In genomic region chr15:25785643-25786029, GRCh38 we compare ENCODE assay signal across 14 cellular contexts.
DNase-seq lines count a peak whose midpoint lies in the region; ATAC-seq, FAIRE-seq and TF ChIP-seq lines count a peak whose summit lies in the region.
"Had no signal": no experiment of that assay in that cellular context is flagged by ENCODE, and none has a peak within 500 bp of the region (broad histone marks: within the 10 kb centered on the region; RNA-seq: fewer than 3 reads in every experiment).

No MANE protein-coding gene starts in this region.

- TF ChIP-seq RAD21 in K562 (CRISPR knock-in tag; conservative IDR thresholded peaks at IDR 0.05 in 1 of 2, IDR thresholded peaks at IDR 0.05 in 1 of 2): no peak

- FAIRE-seq in K562 (lab: Jason Lieb, UNC): no peak
- FAIRE-seq: TTC549 had no signal

- H3K4me1 ChIP-seq in K562 (replicated peaks in 1 of 2; ENCODE audit: control insufficient read depth in 2 of 2, insufficient read depth in 2 of 2, low read length in 2 of 2): peaks cover 8 to 11% of the 10 kb centered on the region in 2 experiments; a peak in 3 of 5 replicates

- no peak overlapping the region for H3K27ac ChIP-seq in K562 (ENCODE audit: extremely low read depth, low read depth, low read length)
- H3K27ac ChIP-seq: SK-N-MC had no signal

- H3K9me3 ChIP-seq in K562 (replicated peaks; ENCODE audit: control insufficient read depth, insufficient read depth, low read depth, low read length): no peaks in the 10 kb centered on the region

- ATAC-seq in K562: peak; percentile 51; the same call in 1 of the 3 replicates
- no peak for ATAC-seq in naive thymus-derived CD8-positive, alpha-beta T cell
- no peak for ATAC-seq in HG02885 (IDR thresholded peaks at IDR 0.05; ENCODE audit: poor library complexity, unreplicated experiment)
- ATAC-seq in GM21529 (IDR thresholded peaks at IDR 0.05; ENCODE audit: unreplicated experiment): no peak
- no peak for ATAC-seq in HG02623 (IDR thresholded peaks at IDR 0.05; ENCODE audit: unreplicated experiment)
- ATAC-seq: sciatic nerve had no signal

- H3K79me2 ChIP-seq in K562 (ENCODE audit: control insufficient read depth, insufficient read depth, low read length): no peaks in the 10 kb centered on the region

- H3K4me2 ChIP-seq in K562 (ENCODE audit: insufficient read depth, low read length): no peak overlapping the region

- no peaks in the 10 kb centered on the region for H3K9me1 ChIP-seq in K562 (ENCODE audit: control insufficient read depth, insufficient read depth, low read length)

- H3K4me3 ChIP-seq in AG10803 (ENCODE audit: low read length) (peak overlapping the region; percentile 19), K562 (no peak overlapping the region)
- H3K4me3 ChIP-seq: SK-N-MC had no signal

- peak overlapping the region in 8 of 10 donors; percentile 7 to 79 (median 56) for H3K27ac Mint-ChIP-seq in naive thymus-derived CD8-positive, alpha-beta T cell

- no peaks in the 10 kb centered on the region for H4K20me1 ChIP-seq in K562 (replicated peaks; ENCODE audit: control insufficient read depth, insufficient read depth, low read length)

- POLR2A ChIA-PET in K562 (lab: Yijun Ruan, JAX): no interaction called here
- POLR2A ChIA-PET in naive thymus-derived CD8-positive, alpha-beta T cell (lab: Charles Lee): no interaction called here

- no peaks in the 10 kb centered on the region for H3K9me3 Mint-ChIP-seq in naive thymus-derived CD8-positive, alpha-beta T cell

- CTCF ChIA-PET in K562 (lab: Yijun Ruan, JAX; ENCODE audit: low intra/inter-chr PET ratio): no interaction called here

- intact Hi-C loops in K562 (cut with micrococcal nuclease): no loop called here

- TF ChIP-seq CTCF in AG10803 (conservative IDR thresholded peaks at IDR 0.05; ENCODE audit: low read length) (peak; percentile 23), K562 (IDR thresholded peaks at IDR 0.05 in 2 of 3, conservative IDR thresholded peaks at IDR 0.05 in 1 of 3; ENCODE audit: insufficient read depth in 2 of 3, low read depth in 1 of 3, low read length in 3 of 3) (no peak)

- no peaks in the 10 kb centered on the region for H3K27me3 Mint-ChIP-seq in naive thymus-derived CD8-positive, alpha-beta T cell

- no TSS peak for BruUV-seq in K562 (replicated peaks; lab: Mats Ljungman, UMichigan)

- WGBS in K562 (ENCODE audit: insufficient coverage, low coverage, missing lambda C conversion rate): 20% methylated on average over 8 of the region's 9 CpGs

- no peak overlapping the region for H3K9ac ChIP-seq in K562 (ENCODE audit: insufficient read depth in 1 of 2, low read depth in 2 of 2, low read length in 2 of 2)

- no peak for TF ChIP-seq EP300 in K562 (IDR thresholded peaks at IDR 0.05; ENCODE audit: low read length)

- H2AFZ ChIP-seq in K562 (ENCODE audit: low read depth, low read length): peak overlapping the region; percentile 18; the same call in 1 of the 2 replicates

- H3K4me3 Mint-ChIP-seq in naive thymus-derived CD8-positive, alpha-beta T cell: no peak overlapping the region

- DNase-seq in AG10803 (ENCODE audit: low read depth): no peak
- DNase-seq in CMK (ENCODE audit: low read depth): peak; percentile 8
- DNase-seq in K562 (ENCODE audit: extremely low read depth in 1 of 4, low spot score in 3 of 4): no peak
- no peak for DNase-seq in naive thymus-derived CD8-positive, alpha-beta T cell
- no peak for DNase-seq in stimulated activated CD4-positive, alpha-beta T cell treated with anti-CD3 and anti-CD28 coated beads, Interleukin-2, amount 100 ng/mL, for 24 hours
- DNase-seq: activated CD8-positive, alpha-beta memory T cell treated with anti-CD3 and anti-CD28 coated beads for 24 hours; activated effector memory CD4-positive, alpha-beta T cell treated with Interleukin-2 at 50 U/mL for 16 hours; NCI-H69 had no signal

- H3K36me3 ChIP-seq in K562 (ENCODE audit: control insufficient read depth, insufficient read depth, low read length): no peaks in the 10 kb centered on the region

- peaks cover 0 to 6% (median 0%) of the 10 kb centered on the region in 3 donors for H3K36me3 Mint-ChIP-seq in naive thymus-derived CD8-positive, alpha-beta T cell

- no peak for TF ChIP-seq POLR2A in K562 (conservative IDR thresholded peaks at IDR 0.05)

- H3K27me3 ChIP-seq in K562 (ENCODE audit: control insufficient read depth in 2 of 2, insufficient read depth in 2 of 2, low read length in 2 of 2): peaks cover 0 to 8% of the 10 kb centered on the region in 2 experiments; a peak in 2 of 5 replicates

- in situ Hi-C loops in K562 (cut with MboI): no loop called here

- H3K4me1 Mint-ChIP-seq in naive thymus-derived CD8-positive, alpha-beta T cell: peaks cover 26 to 58% (median 49%) of the 10 kb centered on the region in 4 donors

TF ChIP-seq in K562, 482 proteins besides CTCF, POLR2A, EP300 and RAD21:
- no peak for TF ChIP-seq ZNF766 (CRISPR knock-in tag; conservative IDR thresholded peaks at IDR 0.05)
- TF ChIP-seq ZNF212 (CRISPR knock-in tag; IDR thresholded peaks at IDR 0.05): no peak
- TF ChIP-seq ETV6 (IDR thresholded peaks at IDR 0.05; ENCODE audit: borderline replicate concordance in 1 of 2, low read depth in 2 of 2, low read length in 1 of 2): no peak
- no peak for TF ChIP-seq ETV6 (CRISPR knock-in tag; IDR thresholded peaks at IDR 0.05; ENCODE audit: borderline replicate concordance)
- no peak for TF ChIP-seq BDP1 (IDR thresholded peaks at IDR 0.05; ENCODE audit: insufficient read depth, insufficient read length)
- TF ChIP-seq L3MBTL2 (IDR thresholded peaks at IDR 0.05): no peak
- TF ChIP-seq CLOCK (CRISPR knock-in tag; IDR thresholded peaks at IDR 0.05; ENCODE audit: borderline replicate concordance): no peak
- no peak for TF ChIP-seq KLF16 (IDR thresholded peaks at IDR 0.05)
- TF ChIP-seq BACH1 (tag; IDR thresholded peaks at IDR 0.05): no peak
- TF ChIP-seq ZNF395 (CRISPR knock-in tag; IDR thresholded peaks at IDR 0.05): no peak
- no peak for TF ChIP-seq FOXP4 (CRISPR knock-in tag; IDR thresholded peaks at IDR 0.05; ENCODE audit: borderline replicate concordance)
- no peak for TF ChIP-seq PCBP1 (IDR thresholded peaks at IDR 0.05; ENCODE audit: low read depth, low read length, poor library complexity, severe bottlenecking)
- no peak for TF ChIP-seq NFE2L1 (tag; IDR thresholded peaks at IDR 0.05; ENCODE audit: borderline replicate concordance, low read depth)
